In the genomic region with DNA sequence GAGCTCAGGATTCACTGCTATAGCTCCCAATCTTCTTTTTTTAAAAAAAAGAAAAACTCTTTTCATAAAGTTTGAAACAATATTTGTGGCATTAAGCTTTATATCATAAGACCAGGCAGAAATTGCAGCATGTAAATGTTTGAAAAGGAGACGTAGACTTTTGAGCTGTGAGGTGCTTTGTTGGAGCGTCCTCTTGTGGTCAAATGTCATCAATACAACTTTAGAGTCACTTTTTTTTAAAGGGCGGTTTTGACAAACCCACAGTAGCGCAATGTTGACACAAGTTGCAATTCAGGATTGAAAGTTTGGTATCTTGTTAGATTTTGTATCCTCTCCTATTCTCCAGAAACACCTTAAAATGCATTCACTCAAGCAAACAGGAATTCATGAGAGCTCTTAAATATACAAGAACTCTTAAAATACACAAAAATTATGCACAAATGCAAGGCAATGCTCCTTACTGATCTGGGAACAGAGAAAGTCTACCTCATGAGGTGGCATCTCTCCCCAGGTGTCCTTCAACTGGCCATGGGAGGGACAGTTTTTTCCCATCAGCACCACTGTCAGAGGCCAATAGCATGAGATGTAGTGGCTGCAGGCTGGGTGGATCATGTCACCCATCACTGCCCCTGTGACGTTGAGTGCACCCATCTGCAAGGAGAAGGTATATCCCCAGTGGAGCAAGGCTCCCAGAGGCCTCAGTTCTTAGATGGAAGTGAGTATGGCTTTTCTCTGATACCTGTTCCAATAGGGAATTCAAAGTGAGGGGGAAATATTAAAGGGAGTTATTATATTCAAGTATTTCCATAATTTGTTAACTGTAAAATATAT, we compare ENCODE assay signal across 8 cellular contexts.
A peak's percentile ranks its signal among the peaks of the same experiment; 100 is the strongest.
DNase-seq lines count a peak whose midpoint lies in the region; ATAC-seq, FAIRE-seq and TF ChIP-seq lines count a peak whose summit lies in the region.

No MANE protein-coding gene starts in this region.

- CTCF ChIA-PET in CD8-positive, alpha-beta T cell (lab: Charles Lee) = interaction anchor here (0.7 to 3.8 kb wide), 21 partner anchors 10 to 681 kb away, joined by 3 to 25 read pairs (median 3); no protein-coding TSS in a partner anchor

- peaks cover 34% of the 10 kb centered on the region for H3K27me3 Mint-ChIP-seq in CD8-positive, alpha-beta T cell (ENCODE audit: low read depth)

- H3K9ac ChIP-seq in GM23248 = no peak overlapping the region

- H3K9me3 Mint-ChIP-seq in CD8-positive, alpha-beta T cell = no peaks in the 10 kb centered on the region

- no peak overlapping the region for H3K27ac Mint-ChIP-seq in CD8-positive, alpha-beta T cell

- no peak for TF ChIP-seq EP300 in suprapubic skin (IDR thresholded peaks at IDR 0.05)

- H3K4me1 ChIP-seq in CD8-positive, alpha-beta T cell (ENCODE audit: insufficient read depth, low read length) = no peaks in the 10 kb centered on the region
- H3K4me1 ChIP-seq in GM23248 (ENCODE audit: insufficient read depth) (peaks cover 5% of the 10 kb centered on the region; the same call in 1 of the 2 replicates), ascending aorta (no peaks in the 10 kb centered on the region), suprapubic skin (peaks cover 7% of the 10 kb centered on the region)

- peaks cover 2% of the 10 kb centered on the region for H3K4me1 Mint-ChIP-seq in CD8-positive, alpha-beta T cell (ENCODE audit: low read depth)

- ATAC-seq in CD8-positive, alpha-beta T cell = peak; percentile 40
- ATAC-seq in HG03439 (IDR thresholded peaks at IDR 0.05; ENCODE audit: unreplicated experiment) = no peak

- intact Hi-C loops in CD8-positive, alpha-beta T cell (cut with DNase I, micrococcal nuclease) = loop anchor here (1.0 to 2.0 kb wide), 5 partner anchors 410 to 636 kb away; no protein-coding TSS in a partner anchor
- intact Hi-C loops in ascending aorta (cut with DNase I) = loop anchor here (2.0 kb wide), 1 partner anchor 636 kb away; no protein-coding TSS in a partner anchor

- FAIRE-seq in islet of Langerhans (lab: Jason Lieb, UNC) = peak; percentile 99

- no peaks in the 10 kb centered on the region for H3K36me3 ChIP-seq in CD8-positive, alpha-beta T cell (ENCODE audit: insufficient read depth, low read length)
- H3K36me3 ChIP-seq in GM23248 (ENCODE audit: low read depth) (no peaks in the 10 kb centered on the region), ascending aorta (no peaks in the 10 kb centered on the region), suprapubic skin (no peaks in the 10 kb centered on the region), H7 (replicated peaks; ENCODE audit: control insufficient read depth, insufficient read depth, low read length) (no peaks in the 10 kb centered on the region)

- H3F3A ChIP-seq in GM23248 (ENCODE audit: insufficient read depth) = no peaks in the 10 kb centered on the region

- H3K4me2 ChIP-seq in GM23248 (ENCODE audit: unreplicated experiment) = no peak overlapping the region

- H3K9me3 ChIP-seq in CD8-positive, alpha-beta T cell (ENCODE audit: low read length) = no peaks in the 10 kb centered on the region
- H3K9me3 ChIP-seq in GM23248 (ENCODE audit: low read depth) (no peaks in the 10 kb centered on the region), ascending aorta (no peaks in the 10 kb centered on the region), suprapubic skin (no peaks in the 10 kb centered on the region)

- peak; percentile 73 for TF ChIP-seq CTCF in CD8-positive, alpha-beta T cell (IDR thresholded peaks at IDR 0.05)
- peak; percentile 43 to 65 (median 64) for TF ChIP-seq CTCF in ascending aorta (IDR thresholded peaks at IDR 0.05)
- TF ChIP-seq CTCF in suprapubic skin (IDR thresholded peaks at IDR 0.05) = peak; percentile 67 to 91

- no peak overlapping the region for H3K4me3 Mint-ChIP-seq in CD8-positive, alpha-beta T cell

- H3K36me3 Mint-ChIP-seq in CD8-positive, alpha-beta T cell = no peaks in the 10 kb centered on the region

- no peak overlapping the region for H2AFZ ChIP-seq in GM23248

- DNase-seq in CD8-positive, alpha-beta T cell = peak in 3 of 7 experiments; percentile 8 to 32 (median 21)
- DNase-seq in GM23248 (peak; percentile 70), NCI-H748 (lab: John Stamatoyannopoulos, UW; ENCODE audit: unreplicated experiment) (peak; percentile 62), ascending aorta (ENCODE audit: low spot score in 2 of 2) (no peak), suprapubic skin (ENCODE audit: low spot score in 2 of 2) (no peak), H7 (no peak)

- no peaks in the 10 kb centered on the region for H4K20me1 ChIP-seq in GM23248 (ENCODE audit: insufficient read depth)

- H3K79me2 ChIP-seq in GM23248 (ENCODE audit: insufficient read depth) = peaks cover 6% of the 10 kb centered on the region; the same call in 1 of the 2 replicates

- TF ChIP-seq POLR2A in suprapubic skin (IDR thresholded peaks at IDR 0.05) = no peak

- H3K9me2 ChIP-seq in GM23248 (ENCODE audit: insufficient read depth) = no peaks in the 10 kb centered on the region

- POLR2A ChIA-PET in CD8-positive, alpha-beta T cell (lab: Charles Lee) = no interaction called here

- no peak overlapping the region for H3K4me3 ChIP-seq in CD8-positive, alpha-beta T cell (ENCODE audit: low read depth, low read length)
- no peak overlapping the region for H3K4me3 ChIP-seq in GM23248
- no peak overlapping the region for H3K4me3 ChIP-seq in ascending aorta
- H3K4me3 ChIP-seq in suprapubic skin = no peak overlapping the region
- H3K4me3 ChIP-seq in H7 (ENCODE audit: insufficient read depth, low read depth, low read length) = no peak overlapping the region

- no peak overlapping the region for H3K27ac ChIP-seq in CD8-positive, alpha-beta T cell (ENCODE audit: low read depth, low read length)
- H3K27ac ChIP-seq in GM23248 = no peak overlapping the region
- no peak overlapping the region for H3K27ac ChIP-seq in ascending aorta
- no peak overlapping the region for H3K27ac ChIP-seq in suprapubic skin

- H3K27me3 ChIP-seq in CD8-positive, alpha-beta T cell (ENCODE audit: insufficient read depth, low read length) = no peaks in the 10 kb centered on the region
- H3K27me3 ChIP-seq in GM23248 (replicated peaks; ENCODE audit: insufficient read depth) (peaks cover 26% of the 10 kb centered on the region), ascending aorta (no peaks in the 10 kb centered on the region), suprapubic skin (peaks cover 10% of the 10 kb centered on the region), H7 (ENCODE audit: control insufficient read depth, insufficient read depth, low read length) (no peaks in the 10 kb centered on the region)

- in situ Hi-C loops in GM23248 (cut with MboI) = no loop called here

- 20 to 30% methylated on average over 5 of the region's 5 CpGs for WGBS in GM23248 (ENCODE audit: low coverage in 1 of 2, low lambda C conversion rate in 2 of 2, missing lambda C conversion rate in 2 of 2), 2 experiments
- WGBS in suprapubic skin = 21% methylated on average over 5 of the region's 5 CpGs

Comparison
In these comparisons a context has a peak if more than half of its experiments do, and no peak if none do; other contexts are left out.
1. DNase-seq: peak in GM23248 (single experiment) and NCI-H748 (single experiment); none in ascending aorta (0 of 2), suprapubic skin (0 of 2) and H7 (single experiment).
2. Peak in every context shown above with its lines, with median percentiles within 50 percentile points of each other: CTCF ChIP-seq.